18 cellular contexts compared by ENCODE assay signal in genomic region chr10:71320592-71320991, GRCh38. TPM values are rescaled to one million over a fixed set of nuclear protein-coding genes. Genes with fewer than 3 reads are reported as not detected.
DNase-seq lines count a peak whose midpoint lies in the region; ATAC-seq, FAIRE-seq and TF ChIP-seq lines count a peak whose summit lies in the region.
"Had no signal": no experiment of that assay in that cellular context is flagged by ENCODE, and none has a peak within 500 bp of the region (broad histone marks: within the 10 kb centered on the region; RNA-seq: fewer than 3 reads in every experiment).

No MANE protein-coding gene starts in this region.

- peak overlapping the region; percentile 56 for H3K4me3 Mint-ChIP-seq in CD8-positive, alpha-beta T cell
- H3K4me3 Mint-ChIP-seq in activated B cell treated with CpG ODN at 0.5 μM for 24 hours = peak overlapping the region; percentile 12

- H3K27me3 Mint-ChIP-seq in CD8-positive, alpha-beta T cell (ENCODE audit: low read depth) = no peaks in the 10 kb centered on the region
- no peaks in the 10 kb centered on the region for H3K27me3 Mint-ChIP-seq in activated B cell treated with CpG ODN at 0.5 μM for 24 hours

- no peak for TF ChIP-seq EP300 in A549 (IDR thresholded peaks at IDR 0.05)

- no peak for ATAC-seq in A549
- ATAC-seq in CD8-positive, alpha-beta T cell = no peak
- no peak for ATAC-seq in activated B cell treated with CpG ODN at 0.5 μM for 24 hours (ENCODE audit: low read depth)
- ATAC-seq: body of pancreas, heart right ventricle had no signal

- H3K9me3 ChIP-seq in A549 (no peaks in the 10 kb centered on the region), kidney (ENCODE audit: control insufficient read depth in 1 of 2, low read length in 2 of 2) (no peaks in the 10 kb centered on the region)
- H3K9me3 ChIP-seq in CD8-positive, alpha-beta T cell (ENCODE audit: low read length) = no peaks in the 10 kb centered on the region
- H3K9me3 ChIP-seq: body of pancreas, heart right ventricle, sigmoid colon, SJSA1, testis had no signal

- H3K4me1 Mint-ChIP-seq in CD8-positive, alpha-beta T cell (ENCODE audit: low read depth) = peaks cover 47% of the 10 kb centered on the region
- H3K4me1 Mint-ChIP-seq in activated B cell treated with CpG ODN at 0.5 μM for 24 hours = peaks cover 12% of the 10 kb centered on the region

- DNase-seq in A549 (ENCODE audit: low read depth in 1 of 2, low spot score in 1 of 2) = no peak
- no peak for DNase-seq in CD8-positive, alpha-beta T cell
- DNase-seq in activated B cell treated with CpG ODN at 0.5 μM for 24 hours = no peak
- peak; percentile 42 for DNase-seq in kidney
- DNase-seq in UCSD-AML1 (lab: John Stamatoyannopoulos, UW; ENCODE audit: unreplicated experiment) = no peak
- no peak for DNase-seq in DMS114 treated with DMSO at 0.1 percent for 48 hours (lab: John Stamatoyannopoulos, UW; ENCODE audit: unreplicated experiment)
- no peak for DNase-seq in T1000 (lab: John Stamatoyannopoulos, UW)
- DNase-seq in stimulated activated CD4-positive, alpha-beta T cell treated with anti-CD3 and anti-CD28 coated beads, Interleukin-2, amount 100 ng/mL, for 24 hours = no peak
- DNase-seq: activated gamma-delta T cell treated with Interleukin-2 at 50 U/mL for 16 hours, body of pancreas, heart right ventricle, islet precursor cell, MM.1S, NCI-H187, sigmoid colon, testis had no signal

- H3K4me3 ChIP-seq in A549 = no peak overlapping the region
- no peak overlapping the region for H3K4me3 ChIP-seq in CD8-positive, alpha-beta T cell (ENCODE audit: low read depth, low read length)
- H3K4me3 ChIP-seq in kidney (ENCODE audit: low read length in 2 of 2) = peak overlapping the region in 1 of 2 donors; percentile 75
- H3K4me3 ChIP-seq: body of pancreas, SJSA1 had no signal

- peak overlapping the region; percentile 5 for H3K27ac Mint-ChIP-seq in CD8-positive, alpha-beta T cell
- H3K27ac Mint-ChIP-seq in activated B cell treated with CpG ODN at 0.5 μM for 24 hours = no peak overlapping the region

- POLR2A ChIA-PET in A549 (lab: Yijun Ruan, JAX) = interaction anchor here (2.6 kb wide), 1 partner anchor 57 kb away, joined by 36 read pairs; no protein-coding TSS in a partner anchor
- POLR2A ChIA-PET in CD8-positive, alpha-beta T cell (lab: Charles Lee) = interaction anchor here (1.1 to 2.2 kb wide), 2 partner anchors 13 to 57 kb away, joined by 3 to 9 read pairs; no protein-coding TSS in a partner anchor
- POLR2A ChIA-PET in activated B cell treated with CpG ODN at 0.5 μM for 24 hours (lab: Charles Lee) = interaction anchor here (0.6 to 3.7 kb wide), 5 partner anchors 39 to 456 kb away, joined by 3 to 34 read pairs (median 8); no protein-coding TSS in a partner anchor

- WGBS in A549 (ENCODE audit: missing lambda C conversion rate) = 81% methylated on average over 5 of the region's 5 CpGs

- no peaks in the 10 kb centered on the region for H3K9me3 Mint-ChIP-seq in CD8-positive, alpha-beta T cell
- no peaks in the 10 kb centered on the region for H3K9me3 Mint-ChIP-seq in activated B cell treated with CpG ODN at 0.5 μM for 24 hours

- H3K36me3 ChIP-seq in CD8-positive, alpha-beta T cell (ENCODE audit: insufficient read depth, low read length) = peaks cover 3% of the 10 kb centered on the region
- no peaks in the 10 kb centered on the region for H3K36me3 ChIP-seq in kidney (ENCODE audit: control insufficient read depth in 1 of 2, insufficient read depth in 2 of 2, low read length in 2 of 2)
- H3K36me3 ChIP-seq: SJSA1 had no signal

- intact Hi-C loops in CD8-positive, alpha-beta T cell (cut with DNase I, micrococcal nuclease) = no loop called here
- intact Hi-C loops in activated B cell treated with CpG ODN at 0.5 μM for 24 hours (cut with micrococcal nuclease) (loop anchor here (5.0 kb wide), 1 partner anchor 37 kb away; no protein-coding TSS in a partner anchor), kidney (cut with DNase I) (no loop called here)

- TF ChIP-seq POLR2A in A549 (IDR thresholded peaks at IDR 0.05; ENCODE audit: low read length) = no peak

- peaks cover 30% of the 10 kb centered on the region for H3K36me3 Mint-ChIP-seq in CD8-positive, alpha-beta T cell
- peaks cover 22% of the 10 kb centered on the region for H3K36me3 Mint-ChIP-seq in activated B cell treated with CpG ODN at 0.5 μM for 24 hours (ENCODE audit: low read depth)

- H3K27ac ChIP-seq in A549 = peak overlapping the region in 1 of 2 experiments; percentile 96; a peak in 2 of 6 replicates
- H3K27ac ChIP-seq in CD8-positive, alpha-beta T cell (ENCODE audit: low read depth, low read length) = no peak overlapping the region
- H3K27ac ChIP-seq in kidney (ENCODE audit: low read depth in 2 of 2, low read length in 2 of 2) = no peak overlapping the region
- H3K27ac ChIP-seq: body of pancreas, SJSA1 had no signal

- H3K4me1 ChIP-seq in A549 (peaks cover 11% of the 10 kb centered on the region), kidney (ENCODE audit: control insufficient read depth in 1 of 2, insufficient read depth in 1 of 2, low read depth in 1 of 2, low read length in 2 of 2) (peaks cover 5 to 9% of the 10 kb centered on the region in 2 donors)
- peaks cover 18% of the 10 kb centered on the region for H3K4me1 ChIP-seq in CD8-positive, alpha-beta T cell (ENCODE audit: insufficient read depth, low read length)

- peak overlapping the region; percentile 82 for H3K4me2 ChIP-seq in A549

- no peak for TF ChIP-seq RAD21 in A549 (conservative IDR thresholded peaks at IDR 0.05 in 1 of 2, IDR thresholded peaks at IDR 0.05 in 1 of 2)

- no peak overlapping the region for H3K9ac ChIP-seq in kidney (ENCODE audit: low read length in 2 of 2)

- no peaks in the 10 kb centered on the region for H3K27me3 ChIP-seq in CD8-positive, alpha-beta T cell (ENCODE audit: insufficient read depth, low read length)
- H3K27me3 ChIP-seq: body of pancreas, heart right ventricle, sigmoid colon, SJSA1, testis had no signal

- FAIRE-seq in A549 (lab: Jason Lieb, UNC) = no peak
- no peak for FAIRE-seq in kidney (lab: Jason Lieb, UNC)
- FAIRE-seq: GM19239 had no signal

- TF ChIP-seq CTCF in A549 (IDR thresholded peaks at IDR 0.05) = no peak
- TF ChIP-seq CTCF in CD8-positive, alpha-beta T cell (IDR thresholded peaks at IDR 0.05) = no peak
- TF ChIP-seq CTCF in activated B cell treated with CpG ODN at 0.5 μM for 24 hours (IDR thresholded peaks at IDR 0.05) = no peak
- TF ChIP-seq CTCF in kidney (IDR thresholded peaks at IDR 0.05; ENCODE audit: borderline replicate concordance, extremely low read depth, insufficient read depth) = no peak

- CTCF ChIA-PET in A549 (lab: Yijun Ruan, JAX) (interaction anchor here (0.7 to 44.0 kb wide), 18 partner anchors 10 to 468 kb away, joined by 3 to 977 read pairs (median 16); partner anchors contain the start of gene CDH23), activated B cell treated with CpG ODN at 0.5 μM for 24 hours (lab: Charles Lee) (interaction anchor here (1.0 to 9.5 kb wide), 12 partner anchors 18 to 728 kb away, joined by 3 to 109 read pairs (median 12); partner anchors contain the start of gene CDH23)
- CTCF ChIA-PET in CD8-positive, alpha-beta T cell (lab: Charles Lee) = interaction anchor here (0.8 to 4.0 kb wide), 8 partner anchors 9 to 453 kb away, joined by 3 to 27 read pairs (median 4); partner anchors contain the start of gene VSIR

TF ChIP-seq in A549, 52 proteins besides CTCF, POLR2A, EP300 and RAD21:
- TF ChIP-seq SMC3 (IDR thresholded peaks at IDR 0.05) = no peak
- TF ChIP-seq NFE2L2 (conservative IDR thresholded peaks at IDR 0.05; ENCODE audit: low read length) = no peak
- TF ChIP-seq BHLHE40 (IDR thresholded peaks at IDR 0.05; ENCODE audit: low read depth, low read length) = no peak
- TF ChIP-seq RFX5 (IDR thresholded peaks at IDR 0.05) = no peak
- TF ChIP-seq FOSB (CRISPR knock-in tag; IDR thresholded peaks at IDR 0.05) = no peak

RNA-seq across cellular contexts. Expression of gene SLC29A3, which starts 1.5 kb away (rescaled TPM):
- polyA plus RNA-seq in A549 (2011; rRNA removed) (7.2 and 12.6 TPM in 2 replicates), A549 (2017; fragmentation: RNase III; extraction: RNeasy Plus Mini Kit Qiagen cat#74134 plus additional on column Dnase treatment) (9.9 to 11.4 TPM (median 10.2 TPM) in 3 replicates), kidney (ENCODE audit: insufficient read depth, low read depth, low replicate concordance) (5.7 TPM)
- polyA plus RNA-seq in A549 (2012; cell fraction: cytosol; rRNA removed) = 9.7 and 14.7 TPM in 2 replicates
- 14.0 and 15.5 TPM in 2 replicates for polyA plus RNA-seq in A549 (2012; cell fraction: nucleus; rRNA removed)
- polyA minus RNA-seq in A549 (2011; rRNA and poly(A)+ RNA removed) = 16.2 and 18.7 TPM in 2 replicates
- 1 to 10 TPM; 1.4 to 2.9 TPM for total RNA-seq in CD8-positive, alpha-beta T cell
- total RNA-seq in activated B cell treated with CpG ODN at 0.5 μM for 24 hours (3.1 and 4.3 TPM in 2 replicates), kidney (5.3 TPM)
